In the genomic region with DNA sequence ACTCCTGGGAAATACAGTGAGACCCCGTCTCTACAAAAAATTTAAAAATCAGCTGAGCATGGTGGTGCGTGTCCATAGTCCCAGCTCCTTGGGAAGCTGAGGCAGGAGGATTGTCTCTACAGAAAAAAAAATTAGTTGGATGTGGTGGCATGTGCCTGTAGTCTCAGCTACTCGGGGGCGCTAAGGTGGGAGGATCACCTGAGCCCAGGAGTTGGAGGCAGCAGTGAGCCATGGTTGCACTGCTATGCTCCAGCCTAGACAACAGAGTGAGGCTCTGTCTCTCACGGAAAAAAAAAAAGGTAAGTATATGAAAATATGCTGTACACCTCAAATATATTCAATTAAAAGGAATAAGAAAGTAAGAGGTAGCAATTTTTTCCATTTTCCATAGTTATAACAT, we compare ENCODE assay signal across 7 cellular contexts.
"Had no signal": no experiment of that assay in that cellular context is flagged by ENCODE, and none has a peak within 500 bp of the region (broad histone marks: within the 10 kb centered on the region; RNA-seq: fewer than 3 reads in every experiment).

No MANE protein-coding gene starts in this region.

- H3K27ac ChIP-seq: HL-60 had no signal

- H3K4me3 Mint-ChIP-seq: IgD-negative memory B cell had no signal

- ATAC-seq: HepG2 had no signal

- DNase-seq: IMR-90, KBM-7, KG1 had no signal

- FAIRE-seq: HepG2, HTR-8/SVneo had no signal

- H3K27me3 Mint-ChIP-seq: IgD-negative memory B cell had no signal

- H3K36me3 Mint-ChIP-seq: IgD-negative memory B cell had no signal

- H3K27ac Mint-ChIP-seq: IgD-negative memory B cell had no signal
